In genomic region chr3:153666911-153667310, GRCh38 we compare ENCODE assay signal across 30 cellular contexts.
"Had no signal": no experiment of that assay in that cellular context is flagged by ENCODE, and none has a peak within 500 bp of the region (broad histone marks: within the 10 kb centered on the region; RNA-seq: fewer than 3 reads in every experiment).

No MANE protein-coding gene starts in this region.

- H3K9me3 ChIP-seq: colonic mucosa, esophagus muscularis mucosa, gastroesophageal sphincter, lower lobe of right lung, psoas muscle, stomach, thyroid gland had no signal

- H3K27ac Mint-ChIP-seq: dendritic cell treated with granulocyte-macrophage colony-stimulating factor and Interleukin-4, amounts not matched to agents 40 ng/mL and 50 ng/mL, for 4 days; immature natural killer cell; naive thymus-derived CD8-positive, alpha-beta T cell; nephron progenitor cell; type B pancreatic cell had no signal

- H3K9me3 Mint-ChIP-seq: dendritic cell treated with granulocyte-macrophage colony-stimulating factor and Interleukin-4, amounts not matched to agents 40 ng/mL and 50 ng/mL, for 4 days; immature natural killer cell; nephron progenitor cell; type B pancreatic cell had no signal

- DNase-seq: colonic mucosa; effector CD8-positive, alpha-beta T cell; foreskin keratinocyte; glutamatergic neuron; heart right ventricle; hypothalamus; immature natural killer cell; islet precursor cell; kidney glomerular epithelial cell; left ventricle myocardium superior; lower lobe of right lung; midbrain; naive thymus-derived CD8-positive, alpha-beta T cell; nephron progenitor cell; nucleus accumbens; posterior cingulate gyrus; psoas muscle; right cardiac atrium; stimulated activated CD4-positive, alpha-beta T cell treated with anti-CD3 and anti-CD28 coated beads, Interleukin-15, amount 100 ng/mL, for 24 hours; stimulated activated CD4-positive, alpha-beta T cell treated with anti-CD3 and anti-CD28 coated beads, Interleukin-4, amount 100 ng/mL, for 1 hour; stimulated activated CD8-positive, alpha-beta memory T cell treated with anti-CD3 and anti-CD28 coated beads, Interleukin-4, amount 100 ng/mL, for 48 hours; stimulated activated naive CD4-positive, alpha-beta T cell treated with Interleukin-2 at 50 U/mL for 16 hours; stomach; thyroid gland had no signal

- H3K4me1 Mint-ChIP-seq: immature natural killer cell; naive thymus-derived CD8-positive, alpha-beta T cell; nephron progenitor cell had no signal

- FAIRE-seq: endothelial cell of umbilical vein had no signal

- H3K4me3 Mint-ChIP-seq: dendritic cell treated with granulocyte-macrophage colony-stimulating factor and Interleukin-4, amounts not matched to agents 40 ng/mL and 50 ng/mL, for 4 days; immature natural killer cell; naive thymus-derived CD8-positive, alpha-beta T cell; nephron progenitor cell; type B pancreatic cell had no signal

- H3K4me1 ChIP-seq: colonic mucosa, esophagus muscularis mucosa, foreskin keratinocyte, gastroesophageal sphincter, heart right ventricle, lower lobe of right lung, psoas muscle, stomach, thyroid gland had no signal

- H3K27me3 ChIP-seq: colonic mucosa, esophagus muscularis mucosa, foreskin keratinocyte, gastroesophageal sphincter, heart right ventricle, stomach, thyroid gland had no signal

- ATAC-seq: foreskin keratinocyte; gastroesophageal sphincter; heart right ventricle; left ventricle myocardium superior; lower lobe of right lung; naive thymus-derived CD8-positive, alpha-beta T cell; psoas muscle; right cardiac atrium had no signal

- H3K36me3 Mint-ChIP-seq: immature natural killer cell, type B pancreatic cell had no signal

- H3K27ac ChIP-seq: colonic mucosa, esophagus muscularis mucosa, foreskin keratinocyte, gastroesophageal sphincter, heart right ventricle, lower lobe of right lung, psoas muscle, skin epidermis, stomach, thyroid gland had no signal

- H3K4me3 ChIP-seq: colonic mucosa, esophagus muscularis mucosa, gastroesophageal sphincter, heart right ventricle, lower lobe of right lung, psoas muscle, skin epidermis, stomach, thyroid gland had no signal

- H3K27me3 Mint-ChIP-seq: type B pancreatic cell had no signal

- H3K36me3 ChIP-seq: colonic mucosa, esophagus muscularis mucosa, gastroesophageal sphincter, heart right ventricle, lower lobe of right lung, stomach, thyroid gland had no signal
